Comparison of ENCODE assay signal across 1 cellular context in genomic region chr14:64914237-64914971, GRCh38.
A peak's percentile ranks its signal among the peaks of the same experiment; 100 is the strongest.
TF ChIP-seq lines count a peak whose summit lies in the region.

CHURC1 (plus strand) TSS chr14:64914455; CDS start chr14:64914496, 41 bp downstream.

TF ChIP-seq in GM12878, 131 proteins besides CTCF, POLR2A, EP300 and RAD21 (continued from another document):
- no peak for TF ChIP-seq STAT3 (IDR thresholded peaks at IDR 0.05; ENCODE audit: low read depth, low read length)
- TF ChIP-seq NBN (IDR thresholded peaks at IDR 0.05) = peak; percentile 81; the same call in 1 of the 2 replicates
- TF ChIP-seq ATF3 (IDR thresholded peaks at IDR 0.05; ENCODE audit: borderline replicate concordance, extremely low read depth, low read depth, low read length) = no peak
- no peak for TF ChIP-seq ZNF384 (IDR thresholded peaks at IDR 0.05; ENCODE audit: borderline replicate concordance, low read depth, low read length)
- no peak for TF ChIP-seq ZSCAN29 (IDR thresholded peaks at IDR 0.05)
- TF ChIP-seq E2F4 (IDR thresholded peaks at IDR 0.05; ENCODE audit: low read depth, low read length) = no peak
- peak; percentile 60 for TF ChIP-seq HCFC1 (IDR thresholded peaks at IDR 0.05; ENCODE audit: low read length)
- TF ChIP-seq ZNF24 (IDR thresholded peaks at IDR 0.05) = no peak
- TF ChIP-seq HDAC6 (IDR thresholded peaks at IDR 0.05; ENCODE audit: unreplicated experiment) = no peak
- peak in 1 of 2 experiments; percentile 48; a peak in 2 of 4 replicates for TF ChIP-seq ETV6 (conservative IDR thresholded peaks at IDR 0.05 in 1 of 2, IDR thresholded peaks at IDR 0.05 in 1 of 2; ENCODE audit: borderline replicate concordance in 1 of 2, low read depth in 1 of 2)
- no peak for TF ChIP-seq REST (IDR thresholded peaks at IDR 0.05; ENCODE audit: low read depth, low read length)
- 0 out of 2 replicates have a peak, but pooled peaks have one; percentile 38 for TF ChIP-seq MTA2 (IDR thresholded peaks at IDR 0.05; ENCODE audit: low read depth)
- no peak for TF ChIP-seq ZNF274 (IDR thresholded peaks at IDR 0.05; ENCODE audit: insufficient read depth, insufficient read length)
- TF ChIP-seq SUPT20H (IDR thresholded peaks at IDR 0.05; ENCODE audit: borderline replicate concordance, control insufficient read depth, low read depth, low read length) = no peak
- no peak for TF ChIP-seq BCLAF1 (IDR thresholded peaks at IDR 0.05)
- no peak for TF ChIP-seq NR2C2 (IDR thresholded peaks at IDR 0.05; ENCODE audit: borderline replicate concordance, control insufficient read depth, insufficient read length, low read depth)
- TF ChIP-seq SPI1 (IDR thresholded peaks at IDR 0.05; ENCODE audit: borderline replicate concordance, insufficient read depth, low read depth, low read length) = 0 out of 2 replicates have a peak, but pooled peaks have one; percentile 20
- no peak for TF ChIP-seq MYB (IDR thresholded peaks at IDR 0.05; ENCODE audit: borderline replicate concordance, low read depth, low read length)
- TF ChIP-seq USF1 (IDR thresholded peaks at IDR 0.05; ENCODE audit: borderline replicate concordance, extremely low read length, insufficient read depth, low read depth, low read length) = no peak
- TF ChIP-seq KLF5 (IDR thresholded peaks at IDR 0.05; ENCODE audit: partially characterized antibody) = peak; percentile 90
- no peak for TF ChIP-seq FOXK2 (IDR thresholded peaks at IDR 0.05)
- 0 out of 2 replicates have a peak, but pooled peaks have one; percentile 3 for TF ChIP-seq FOXM1 (IDR thresholded peaks at IDR 0.05; ENCODE audit: low read depth, low read length)
- TF ChIP-seq TAF1 (IDR thresholded peaks at IDR 0.05; ENCODE audit: borderline replicate concordance, low read depth, low read length) = peak; percentile 91
- TF ChIP-seq SIX5 (IDR thresholded peaks at IDR 0.05; ENCODE audit: low read depth, low read length, severe bottlenecking) = peak; percentile 23
- TF ChIP-seq ESRRA (IDR thresholded peaks at IDR 0.05; ENCODE audit: low read length) = no peak
- 0 out of 2 replicates have a peak, but pooled peaks have one; percentile 9 for TF ChIP-seq TCF3 (IDR thresholded peaks at IDR 0.05; ENCODE audit: borderline replicate concordance, insufficient read depth, low read depth, low read length)
- peak; percentile 95 for TF ChIP-seq CBFB (IDR thresholded peaks at IDR 0.05; ENCODE audit: low read depth)
- TF ChIP-seq ASH2L (IDR thresholded peaks at IDR 0.05; ENCODE audit: borderline replicate concordance, low read depth) = no peak
- TF ChIP-seq SP1 (IDR thresholded peaks at IDR 0.05; ENCODE audit: low read depth, low read length) = no peak
- TF ChIP-seq POLR2AphosphoS2 (IDR thresholded peaks at IDR 0.05; ENCODE audit: low read depth, low read length) = peak; percentile 88
- TF ChIP-seq MEF2A (IDR thresholded peaks at IDR 0.05; ENCODE audit: insufficient read depth, low read depth, low read length) = no peak
- TF ChIP-seq GABPA (IDR thresholded peaks at IDR 0.05; ENCODE audit: low read depth) = no peak; the same call in 1 of the 2 replicates
- peak; percentile 94 for TF ChIP-seq BMI1 (IDR thresholded peaks at IDR 0.05; ENCODE audit: borderline replicate concordance)
- TF ChIP-seq MXI1 (IDR thresholded peaks at IDR 0.05; ENCODE audit: low read depth, low read length) = peak; percentile 97
- TF ChIP-seq USF2 (IDR thresholded peaks at IDR 0.05; ENCODE audit: borderline replicate concordance, low read depth, low read length) = no peak
- no peak for TF ChIP-seq ATF2 (IDR thresholded peaks at IDR 0.05; ENCODE audit: low read length)
- TF ChIP-seq JUNB (IDR thresholded peaks at IDR 0.05) = no peak; the same call in 1 of the 2 replicates
- TF ChIP-seq CEBPB (IDR thresholded peaks at IDR 0.05; ENCODE audit: borderline replicate concordance in 1 of 2, low read depth in 2 of 2, low read length in 2 of 2) = no peak
- peak; percentile 95 for TF ChIP-seq POLR2AphosphoS5 (IDR thresholded peaks at IDR 0.05; ENCODE audit: low read length)
- no peak for TF ChIP-seq FOS (IDR thresholded peaks at IDR 0.05; ENCODE audit: borderline replicate concordance, extremely low read depth, insufficient read length)
- no peak for TF ChIP-seq MTA3 (IDR thresholded peaks at IDR 0.05; ENCODE audit: borderline replicate concordance, low read length)
- no peak for TF ChIP-seq BCL11A (IDR thresholded peaks at IDR 0.05; ENCODE audit: low read depth, low read length)
- TF ChIP-seq PAX5 (IDR thresholded peaks at IDR 0.05; ENCODE audit: borderline replicate concordance, low read depth, low read length) = no peak
- TF ChIP-seq EGR1 (IDR thresholded peaks at IDR 0.05; ENCODE audit: borderline replicate concordance in 1 of 2, low read depth in 2 of 2, low read length in 2 of 2) = peak in 1 of 2 experiments; percentile 78; a peak in 2 of 3 replicates
- 0 out of 2 replicates have a peak, but pooled peaks have one; percentile 34 for TF ChIP-seq ZNF687 (IDR thresholded peaks at IDR 0.05)
- peak; percentile 82 for TF ChIP-seq MLLT1 (IDR thresholded peaks at IDR 0.05)
- no peak for TF ChIP-seq SRF (IDR thresholded peaks at IDR 0.05; ENCODE audit: low read depth in 2 of 2, low read length in 2 of 2)
